In genomic region chr19:44512326-44513298, GRCh38 we compare ENCODE assay signal across 8 cellular contexts. TPM values are rescaled to one million over a fixed set of nuclear protein-coding genes. Genes with fewer than 3 reads are reported as not detected.
DNase-seq lines count a peak whose midpoint lies in the region; ATAC-seq and TF ChIP-seq lines count a peak whose summit lies in the region.

No MANE protein-coding gene starts in this region.

- H3K9me3 ChIP-seq in HAP-1 (no peaks in the 10 kb centered on the region), Peyer's patch (no peaks in the 10 kb centered on the region)

- no peak for TF ChIP-seq POLR2A in Peyer's patch (IDR thresholded peaks at IDR 0.05)

- H3K4me1 Mint-ChIP-seq in Calu3 (ENCODE audit: low read depth, unreplicated experiment): no peaks in the 10 kb centered on the region

- intact Hi-C loops in Calu3 (cut with micrococcal nuclease; ENCODE audit: unreplicated experiment): loop anchor here (2.0 to 5.0 kb wide), 2 partner anchors 40 to 55 kb away; no protein-coding TSS in a partner anchor

- H3K4me3 Mint-ChIP-seq in Calu3 (ENCODE audit: low read depth, unreplicated experiment): no peak overlapping the region

- H3K4me3 ChIP-seq in HAP-1 (no peak overlapping the region), Peyer's patch (no peak overlapping the region)

- CTCF ChIA-PET in Calu3 (lab: Charles Lee): interaction anchor here (0.5 to 0.6 kb wide), 2 partner anchors 24 to 737 kb away, joined by 3 to 4 read pairs; no protein-coding TSS in a partner anchor

- H3K27ac Mint-ChIP-seq in Calu3 (ENCODE audit: unreplicated experiment): no peak overlapping the region

- H3K27me3 ChIP-seq in HAP-1 (ENCODE audit: low read depth) (peaks cover 4% of the 10 kb centered on the region; the same call in 1 of the 2 replicates), Peyer's patch (no peaks in the 10 kb centered on the region)

- no TSS peak for BruUV-seq in Calu3 (replicated peaks; lab: Mats Ljungman, UMichigan)

- in situ Hi-C loops in HAP-1 (cut with MboI; ENCODE audit: low sequenced_read_pairs): no loop called here

- no peaks in the 10 kb centered on the region for H3K9me3 Mint-ChIP-seq in Calu3 (ENCODE audit: low read depth, unreplicated experiment)

- no peak overlapping the region for H3K27ac ChIP-seq in Peyer's patch

- no peaks in the 10 kb centered on the region for H3K36me3 Mint-ChIP-seq in Calu3 (ENCODE audit: insufficient read depth, unreplicated experiment)

- DNase-seq in Calu3 (peak; percentile 81), HAP-1 (ENCODE audit: low spot score in 2 of 2) (peak; percentile 19 to 83), Peyer's patch (peak in 2 of 3 donors; percentile 64 to 65), NCI-H1105 (lab: John Stamatoyannopoulos, UW) (no peak)
- peak; percentile 12 to 50 for DNase-seq in stimulated activated CD4-positive, alpha-beta T cell treated with anti-CD3 and anti-CD28 coated beads, Interleukin-4, amount 100 ng/mL, for 48 hours (ENCODE audit: low read depth in 2 of 2)

- H3K27me3 Mint-ChIP-seq in Calu3 (ENCODE audit: unreplicated experiment): peaks cover 39% of the 10 kb centered on the region

- peak; percentile 88 for TF ChIP-seq CTCF in Calu3 (IDR thresholded peaks at IDR 0.05; ENCODE audit: unreplicated experiment)
- TF ChIP-seq CTCF in Peyer's patch (IDR thresholded peaks at IDR 0.05): peak in 4 of 6 experiments; percentile 40 to 52 (median 46)

- peak; percentile 83 for ATAC-seq in esophagus mucosa
- ATAC-seq in GM19324 (IDR thresholded peaks at IDR 0.05; ENCODE audit: low FRiP score, unreplicated experiment): no peak
- no peak for ATAC-seq in HG02763 (IDR thresholded peaks at IDR 0.05; ENCODE audit: unreplicated experiment)

- H3K36me3 ChIP-seq in HAP-1 (replicated peaks) (no peaks in the 10 kb centered on the region), Peyer's patch (peaks cover 0 to 7% (median 0%) of the 10 kb centered on the region in 3 donors)

- H3K4me1 ChIP-seq in HAP-1: no peaks in the 10 kb centered on the region
- no peaks in the 10 kb centered on the region for H3K4me1 ChIP-seq in Peyer's patch

RNA-seq across cellular contexts. Expression of gene ZNF180, which starts 12.3 kb away (rescaled TPM):
- total RNA-seq in Calu3 (2022) (12.7 TPM in 2 replicates), Peyer's patch (10 to 100 TPM in 3 of 4 donors, 1 to 10 TPM in 1; 7.8 to 28.1 (median 15.1) TPM), esophagus mucosa (3.4 TPM)

RNA-seq across cellular contexts. Expression of gene CEACAM20, which starts 16.9 kb away (rescaled TPM):
- total RNA-seq in Calu3 (2022): 0.17 and 0.28 TPM in 2 replicates
- total RNA-seq in Peyer's patch: 100 to 1,000 TPM in 3 of 4 donors, 1 to 10 TPM in 1; 5.0 to 490 (median 163) TPM
- total RNA-seq in esophagus mucosa: not detected
